Comparison of ENCODE assay signal across 2 cellular contexts in genomic region chr11:336666-337002, GRCh38.
TF ChIP-seq lines count a peak whose summit lies in the region.

No MANE protein-coding gene starts in this region.

TF ChIP-seq in IMR-90, 13 proteins besides CTCF, POLR2A, EP300 and RAD21:
- no peak for TF ChIP-seq CEBPB (IDR thresholded peaks at IDR 0.05; ENCODE audit: low read depth, low read length)
- TF ChIP-seq MXI1 (IDR thresholded peaks at IDR 0.05; ENCODE audit: borderline replicate concordance, low read depth, low read length): no peak
- no peak for TF ChIP-seq FOS (IDR thresholded peaks at IDR 0.05; ENCODE audit: low read depth, low read length)
- no peak for TF ChIP-seq RCOR1 (IDR thresholded peaks at IDR 0.05; ENCODE audit: insufficient replicate concordance, low read length)
- no peak for TF ChIP-seq CHD1 (IDR thresholded peaks at IDR 0.05; ENCODE audit: low read depth, low read length)
- no peak for TF ChIP-seq MAZ (IDR thresholded peaks at IDR 0.05; ENCODE audit: borderline replicate concordance, low read depth, low read length)
- TF ChIP-seq BHLHE40 (IDR thresholded peaks at IDR 0.05; ENCODE audit: low read depth, low read length): no peak
- TF ChIP-seq SMC3 (IDR thresholded peaks at IDR 0.05; ENCODE audit: low read depth, low read length): no peak
- no peak for TF ChIP-seq ELK1 (IDR thresholded peaks at IDR 0.05; ENCODE audit: borderline replicate concordance, low read depth, low read length)
- TF ChIP-seq NFE2L2 (IDR thresholded peaks at IDR 0.05; ENCODE audit: low read depth, low read length): no peak
- TF ChIP-seq RFX5 (IDR thresholded peaks at IDR 0.05; ENCODE audit: low read depth, low read length): no peak
- TF ChIP-seq MAFK (IDR thresholded peaks at IDR 0.05; ENCODE audit: low read depth, low read length): no peak
- no peak for TF ChIP-seq USF2 (IDR thresholded peaks at IDR 0.05; ENCODE audit: low read depth, low read length)
TF ChIP-seq in IMR-90: peak in this region for 0.

TF ChIP-seq in H1, 55 proteins besides CTCF, POLR2A, EP300 and RAD21:
- TF ChIP-seq TCF12 (IDR thresholded peaks at IDR 0.05; ENCODE audit: low read depth, low read length) (no peak), KDM1A (IDR thresholded peaks at IDR 0.05; ENCODE audit: borderline replicate concordance, low read length) (no peak), SUZ12 (IDR thresholded peaks at IDR 0.05; ENCODE audit: low read length) (no peak), SIX5 (IDR thresholded peaks at IDR 0.05; ENCODE audit: low read depth, low read length) (no peak), BACH1 (IDR thresholded peaks at IDR 0.05; ENCODE audit: low read length) (no peak), MAFK (IDR thresholded peaks at IDR 0.05; ENCODE audit: low read depth, low read length) (no peak), RBBP5 (IDR thresholded peaks at IDR 0.05; ENCODE audit: borderline replicate concordance, low read depth, low read length) (no peak), CTBP2 (IDR thresholded peaks at IDR 0.05; ENCODE audit: borderline replicate concordance, insufficient read depth, insufficient read length, low read length) (no peak), TAF1 (IDR thresholded peaks at IDR 0.05; ENCODE audit: low read depth, low read length) (no peak), NANOG (IDR thresholded peaks at IDR 0.05; ENCODE audit: insufficient read depth, low read depth, low read length, poor library complexity, severe bottlenecking) (no peak), EGR1 (IDR thresholded peaks at IDR 0.05; ENCODE audit: borderline replicate concordance, low read depth, low read length) (no peak), CREB1 (IDR thresholded peaks at IDR 0.05) (no peak), JUN (IDR thresholded peaks at IDR 0.05; ENCODE audit: low read depth, low read length) (no peak)
